ENCODE assay signal across 12 cellular contexts in the genomic region with DNA sequence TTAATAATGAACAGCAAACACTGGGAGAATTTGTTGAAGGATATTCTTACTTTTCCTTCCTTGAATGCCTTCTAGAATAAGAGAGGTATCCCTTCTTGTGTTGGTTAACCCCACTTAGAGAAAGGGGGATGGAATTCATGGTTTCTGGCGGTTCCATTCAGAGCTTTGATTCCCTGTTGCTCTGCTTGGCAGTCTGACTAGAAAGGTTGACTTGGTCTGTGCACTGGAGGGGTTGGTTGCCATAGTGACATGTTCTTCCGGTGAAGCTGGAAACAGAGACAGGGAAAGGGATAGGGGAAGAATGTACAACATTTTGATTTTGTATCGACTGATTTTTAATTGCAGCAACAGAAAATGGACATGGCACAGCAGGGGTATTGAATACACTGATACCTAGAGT. TPM values are rescaled to one million over a fixed set of nuclear protein-coding genes. Genes with fewer than 3 reads are reported as not detected.
DNase-seq lines count a peak whose midpoint lies in the region; ATAC-seq and TF ChIP-seq lines count a peak whose summit lies in the region.
"Had no signal": no experiment of that assay in that cellular context is flagged by ENCODE, and none has a peak within 500 bp of the region (broad histone marks: within the 10 kb centered on the region; RNA-seq: fewer than 3 reads in every experiment).

No MANE protein-coding gene starts in this region.

- H3K27me3 Mint-ChIP-seq in neural progenitor cell (ENCODE audit: insufficient read depth, low read depth), result peaks cover 3% of the 10 kb centered on the region

- peaks cover 30% of the 10 kb centered on the region for H3K4me1 ChIP-seq in neural progenitor cell
- peaks cover 7 to 37% (median 30%) of the 10 kb centered on the region in 4 donors for H3K4me1 ChIP-seq in transverse colon
- peaks cover 4% of the 10 kb centered on the region for H3K4me1 ChIP-seq in colonic mucosa

- no peaks in the 10 kb centered on the region for H3K9me3 Mint-ChIP-seq in neural progenitor cell
- H3K9me3 Mint-ChIP-seq: mesothelial cell of epicardium had no signal

- TF ChIP-seq CTCF in neural progenitor cell (IDR thresholded peaks at IDR 0.05) (no peak), transverse colon (IDR thresholded peaks at IDR 0.05) (no peak), colonic mucosa (IDR thresholded peaks at IDR 0.05) (no peak)

- intact Hi-C loops in transverse colon (cut with DNase I; ENCODE audit: low total_unique reads) (no loop called here), colonic mucosa (cut with DNase I) (no loop called here)

- H3K27ac Mint-ChIP-seq in neural progenitor cell, result no peak overlapping the region
- H3K27ac Mint-ChIP-seq: activated naive CD8-positive, alpha-beta T cell; mesothelial cell of epicardium had no signal

- H3K36me3 ChIP-seq in neural progenitor cell (no peaks in the 10 kb centered on the region), transverse colon (no peaks in the 10 kb centered on the region), colonic mucosa (no peaks in the 10 kb centered on the region)
- H3K36me3 ChIP-seq: heart left ventricle had no signal

- DNase-seq in HEK293T (ENCODE audit: extremely low spot score), result peak; percentile 43
- DNase-seq in NCI-H2171 treated with DMSO at 0.1 percent for 48 hours (lab: John Stamatoyannopoulos, UW), result peak; percentile 82
- peak in 37 of 58 donors; percentile 1 to 70 (median 20) for DNase-seq in anterior cingulate cortex (lab: John Stamatoyannopoulos, UW)
- DNase-seq in neural progenitor cell (ENCODE audit: low spot score), result peak; percentile 79
- DNase-seq in transverse colon, result no peak
- DNase-seq in colonic mucosa, result no peak
- DNase-seq: dermis blood vessel endothelial cell, heart left ventricle had no signal

- CTCF ChIA-PET in HEK293T (lab: Yijun Ruan, JAX), result interaction anchor here (0.6 kb wide), 1 partner anchor 48 kb away, joined by 3 read pairs; no protein-coding TSS in a partner anchor

- H4K20me1 ChIP-seq in neural progenitor cell (ENCODE audit: low read depth), result peaks cover 11% of the 10 kb centered on the region

- 57 to 63% methylated on average over 2 to 3 of the region's 3 CpGs for WGBS in transverse colon (ENCODE audit: low coverage in 1 of 2), 2 donors

- H3K4me2 ChIP-seq in neural progenitor cell, result peak overlapping the region; percentile 58

- H3K4me3 ChIP-seq in neural progenitor cell (peak overlapping the region; percentile 17), transverse colon (no peak overlapping the region), colonic mucosa (no peak overlapping the region)
- H3K4me3 ChIP-seq: heart left ventricle had no signal

- TF ChIP-seq EP300 in transverse colon (IDR thresholded peaks at IDR 0.05; ENCODE audit: low read depth), result no peak

- H3K79me2 ChIP-seq in neural progenitor cell (ENCODE audit: low read depth), result peaks cover 22% of the 10 kb centered on the region

- in situ Hi-C loops in transverse colon (cut with MboI; ENCODE audit: low pct_ligation_motif_present in 1 of 4, low pct_unique_long_range_greater_than_20kb in 1 of 4, low sequenced_read_pairs in 3 of 4), result no loop called here

- ATAC-seq in HG03342 (IDR thresholded peaks at IDR 0.05; ENCODE audit: unreplicated experiment) (no peak), GM19397 (IDR thresholded peaks at IDR 0.05; ENCODE audit: unreplicated experiment) (no peak)
- ATAC-seq: heart left ventricle had no signal

- H3F3A ChIP-seq in neural progenitor cell (ENCODE audit: low read depth), result peaks cover 25% of the 10 kb centered on the region

- H3K27ac ChIP-seq in neural progenitor cell (no peak overlapping the region), transverse colon (no peak overlapping the region), colonic mucosa (no peak overlapping the region)
- H3K27ac ChIP-seq: heart left ventricle had no signal

- no peak for TF ChIP-seq POLR2A in transverse colon (IDR thresholded peaks at IDR 0.05)

- POLR2A ChIA-PET in HEK293T (lab: Yijun Ruan, JAX), result interaction anchor here (1.6 to 1.9 kb wide), 2 partner anchors 50 to 62 kb away, joined by 3 to 8 read pairs; a partner anchor contains a TSS

- H3K27me3 ChIP-seq in neural progenitor cell (peaks cover 47% of the 10 kb centered on the region), transverse colon (peaks cover 69% of the 10 kb centered on the region), colonic mucosa (peaks cover 52% of the 10 kb centered on the region)

- H3K36me3 Mint-ChIP-seq in neural progenitor cell, result no peaks in the 10 kb centered on the region
- H3K36me3 Mint-ChIP-seq: activated naive CD8-positive, alpha-beta T cell; mesothelial cell of epicardium had no signal

- H3K9me3 ChIP-seq in neural progenitor cell (ENCODE audit: low read depth), result no peaks in the 10 kb centered on the region
- no peaks in the 10 kb centered on the region for H3K9me3 ChIP-seq in transverse colon
- no peaks in the 10 kb centered on the region for H3K9me3 ChIP-seq in colonic mucosa
- H3K9me3 ChIP-seq: heart left ventricle had no signal

- peaks cover 6% of the 10 kb centered on the region for H3K4me1 Mint-ChIP-seq in neural progenitor cell

- H3K9ac ChIP-seq in neural progenitor cell (no peak overlapping the region), colonic mucosa (ENCODE audit: low read depth in 2 of 2, low read length in 2 of 2) (no peak overlapping the region)

- H3K4me3 Mint-ChIP-seq in neural progenitor cell, result no peak overlapping the region
- H3K4me3 Mint-ChIP-seq: activated naive CD8-positive, alpha-beta T cell; mesothelial cell of epicardium had no signal

- peak overlapping the region; percentile 36 for H2AFZ ChIP-seq in neural progenitor cell (replicated peaks)

TF ChIP-seq in HEK293T, 16 proteins besides CTCF, POLR2A, EP300 and RAD21:
- TF ChIP-seq TARDBP (IDR thresholded peaks at IDR 0.05), result no peak
- TF ChIP-seq SUZ12 (IDR thresholded peaks at IDR 0.05), result no peak
- TF ChIP-seq LEF1 (IDR thresholded peaks at IDR 0.05; ENCODE audit: borderline replicate concordance), result no peak
- TF ChIP-seq L3MBTL2 (conservative IDR thresholded peaks at IDR 0.05), result no peak
- no peak for TF ChIP-seq FOXA1 (IDR thresholded peaks at IDR 0.05)
- TF ChIP-seq ZNF384 (IDR thresholded peaks at IDR 0.05), result no peak
- TF ChIP-seq HDGF (IDR thresholded peaks at IDR 0.05; ENCODE audit: borderline replicate concordance), result no peak
- no peak for TF ChIP-seq NFRKB (IDR thresholded peaks at IDR 0.05)
- TF ChIP-seq BHLHE40 (IDR thresholded peaks at IDR 0.05; ENCODE audit: borderline replicate concordance), result no peak
- no peak for TF ChIP-seq ARNT (IDR thresholded peaks at IDR 0.05)
- TF ChIP-seq SP1 (IDR thresholded peaks at IDR 0.05), result no peak
- TF ChIP-seq FOXK2 (IDR thresholded peaks at IDR 0.05), result no peak
- TF ChIP-seq ELF4 (IDR thresholded peaks at IDR 0.05), result no peak

RNA-seq across cellular contexts. Expression of a gene that starts 2.5 kb away (rescaled TPM):
- 2.9 and 3.7 TPM in 2 replicates for total RNA-seq in neural progenitor cell (ENCODE audit: low replicate concordance)
- under 1 TPM; 0.32 to 0.82 (median 0.39) TPM for total RNA-seq in transverse colon
- total RNA-seq in colonic mucosa, result 1 to 10 TPM in 1 of 2 donors, under 1 TPM in 1; 0.17 to 1.1 TPM

Comparison
In these comparisons a context has a peak if more than half of its experiments do, and no peak if none do; other contexts are left out.
1. DNase-seq: peak in HEK293T (single experiment), NCI-H2171 treated with DMSO at 0.1 percent for 48 hours (single experiment), anterior cingulate cortex (37 of 58) and neural progenitor cell (single experiment); none in transverse colon (single experiment) and colonic mucosa (single experiment).